In the genomic region with DNA sequence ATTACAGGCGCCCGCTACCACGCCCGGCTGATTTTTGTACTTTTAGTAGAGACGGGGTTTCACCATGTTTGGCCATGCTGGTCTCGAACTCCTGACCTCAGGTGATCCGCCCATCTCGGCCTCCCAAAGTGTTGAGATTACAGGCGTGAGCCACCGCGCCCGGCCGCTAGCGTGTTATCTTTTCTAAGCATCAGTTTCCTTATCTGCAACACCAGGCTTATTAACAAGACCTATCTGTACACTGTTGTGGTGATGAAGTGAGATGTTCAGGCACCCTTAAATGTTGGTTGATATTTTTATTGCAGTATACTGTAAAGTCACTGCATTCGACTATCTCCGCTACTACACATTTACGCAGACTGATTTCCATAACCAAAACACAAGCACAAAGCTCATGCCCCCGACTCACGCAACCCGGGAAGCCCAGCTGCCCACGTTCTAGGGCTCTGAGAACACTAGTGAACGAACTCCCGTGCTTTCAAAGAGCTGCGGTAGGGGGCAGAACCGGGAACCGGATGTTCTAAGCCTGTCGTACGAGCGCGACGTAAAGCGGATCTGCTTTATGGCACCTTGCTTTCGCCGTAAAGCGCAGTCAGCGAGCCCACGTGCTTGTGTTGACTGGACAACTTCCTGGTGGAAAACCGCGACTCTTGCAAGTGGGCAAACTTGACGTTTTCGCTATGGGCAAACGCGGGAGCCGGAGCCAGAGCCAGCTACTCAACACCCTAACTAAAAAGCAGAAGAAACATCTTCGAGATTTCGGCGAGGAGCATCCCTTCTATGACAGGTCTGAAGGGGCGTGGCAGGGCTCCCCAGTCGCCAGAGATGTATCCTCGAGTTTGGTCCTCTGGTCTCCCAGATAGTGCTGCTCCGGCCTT, we compare ENCODE assay signal across 1 cellular context.
TF ChIP-seq lines count a peak whose summit lies in the region.

A gene with protein sequence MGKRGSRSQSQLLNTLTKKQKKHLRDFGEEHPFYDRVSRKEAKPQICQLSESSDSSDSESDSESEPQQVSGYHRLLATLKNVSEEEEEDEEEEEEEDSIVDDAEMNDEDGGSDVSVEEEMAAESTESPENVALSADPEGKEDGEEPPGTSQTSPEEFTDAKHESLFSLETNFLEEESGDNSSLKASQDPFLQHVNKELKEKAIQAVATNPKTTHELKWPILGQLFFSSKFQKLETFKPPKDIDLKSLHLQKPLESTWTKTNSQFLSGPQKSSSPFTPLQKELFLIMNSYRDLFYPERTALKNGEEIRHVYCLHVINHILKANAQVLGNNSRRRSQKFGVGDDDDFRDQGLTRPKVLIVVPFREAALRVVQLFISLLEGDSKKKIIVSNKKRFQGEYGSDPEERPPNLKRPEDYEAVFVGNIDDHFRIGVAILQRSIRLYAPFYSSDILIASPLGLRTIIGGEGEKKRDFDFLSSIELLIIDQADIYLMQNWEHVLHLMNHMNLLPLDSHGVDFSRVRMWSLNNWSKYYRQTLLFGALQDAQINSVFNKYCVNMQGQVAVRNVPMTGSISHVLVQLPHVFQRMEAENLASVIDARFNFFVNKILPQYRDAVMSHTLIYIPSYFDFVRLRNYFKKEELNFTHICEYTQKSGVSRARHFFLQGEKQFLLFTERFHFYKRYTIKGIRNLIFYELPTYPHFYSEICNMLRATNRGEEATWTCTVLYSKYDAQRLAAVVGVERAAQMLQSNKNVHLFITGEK (plus strand): TSS at position 589 of the 878 bp plus-strand sequence. CDS start 92 bp downstream, at position 681.

TF ChIP-seq in GM12878, 131 proteins besides CTCF, POLR2A, EP300 and RAD21 (continued from another document and continues in another):
- TF ChIP-seq CBX3 (IDR thresholded peaks at IDR 0.05; ENCODE audit: borderline replicate concordance, low read depth) (no peak), NFYA (IDR thresholded peaks at IDR 0.05; ENCODE audit: borderline replicate concordance, low read depth, low read length) (no peak), MYC (IDR thresholded peaks at IDR 0.05; ENCODE audit: insufficient read depth, insufficient read length, insufficient replicate concordance, low read length, severe bottlenecking) (peak; percentile 97), MTA2 (IDR thresholded peaks at IDR 0.05; ENCODE audit: low read depth) (peak; percentile 45; the same call in 1 of the 2 replicates), CHD2 (IDR thresholded peaks at IDR 0.05; ENCODE audit: borderline replicate concordance, low read depth, low read length) (no peak), CHD4 (IDR thresholded peaks at IDR 0.05) (no peak), WRNIP1 (IDR thresholded peaks at IDR 0.05; ENCODE audit: borderline replicate concordance, low read depth, low read length) (0 out of 2 replicates have a peak, but pooled peaks have one; percentile 25), ZNF207 (IDR thresholded peaks at IDR 0.05; ENCODE audit: borderline replicate concordance) (peak; percentile 70; the same call in 1 of the 2 replicates), KDM1A (IDR thresholded peaks at IDR 0.05; ENCODE audit: borderline replicate concordance) (no peak), ZNF622 (IDR thresholded peaks at IDR 0.05) (no peak), SIX5 (IDR thresholded peaks at IDR 0.05; ENCODE audit: low read depth, low read length, severe bottlenecking) (peak; percentile 27), ZNF217 (IDR thresholded peaks at IDR 0.05) (no peak), SMARCA5 (IDR thresholded peaks at IDR 0.05) (no peak; the same call in 1 of the 2 replicates), DPF2 (IDR thresholded peaks at IDR 0.05) (peak; percentile 39; the same call in 1 of the 2 replicates), ASH2L (IDR thresholded peaks at IDR 0.05; ENCODE audit: borderline replicate concordance, low read depth) (no peak), HDAC6 (IDR thresholded peaks at IDR 0.05; ENCODE audit: unreplicated experiment) (no peak), BMI1 (IDR thresholded peaks at IDR 0.05; ENCODE audit: borderline replicate concordance) (no peak), RFX5 (IDR thresholded peaks at IDR 0.05; ENCODE audit: low read depth, low read length) (no peak), GATAD2B (conservative IDR thresholded peaks at IDR 0.05; ENCODE audit: low read depth) (peak; percentile 85), NR2F1 (conservative IDR thresholded peaks at IDR 0.05) (no peak; the same call in 1 of the 2 replicates), SMAD5 (IDR thresholded peaks at IDR 0.05; ENCODE audit: low read depth) (no peak; the same call in 1 of the 2 replicates), TCF7 (IDR thresholded peaks at IDR 0.05; ENCODE audit: borderline replicate concordance) (peak; percentile 40; the same call in 1 of the 2 replicates), RELA (IDR thresholded peaks at IDR 0.05; ENCODE audit: borderline replicate concordance, partially characterized antibody) (peak; percentile 37), TCF12 (IDR thresholded peaks at IDR 0.05; ENCODE audit: low read depth, low read length) (no peak), RCOR1 (conservative IDR thresholded peaks at IDR 0.05; ENCODE audit: low read depth, low read length) (no peak), LARP7 (IDR thresholded peaks at IDR 0.05) (0 out of 2 replicates have a peak, but pooled peaks have one; percentile 25), SP1 (IDR thresholded peaks at IDR 0.05; ENCODE audit: low read depth, low read length) (no peak), YBX1 (IDR thresholded peaks at IDR 0.05) (no peak)
- TF ChIP-seq, protein P1, sequence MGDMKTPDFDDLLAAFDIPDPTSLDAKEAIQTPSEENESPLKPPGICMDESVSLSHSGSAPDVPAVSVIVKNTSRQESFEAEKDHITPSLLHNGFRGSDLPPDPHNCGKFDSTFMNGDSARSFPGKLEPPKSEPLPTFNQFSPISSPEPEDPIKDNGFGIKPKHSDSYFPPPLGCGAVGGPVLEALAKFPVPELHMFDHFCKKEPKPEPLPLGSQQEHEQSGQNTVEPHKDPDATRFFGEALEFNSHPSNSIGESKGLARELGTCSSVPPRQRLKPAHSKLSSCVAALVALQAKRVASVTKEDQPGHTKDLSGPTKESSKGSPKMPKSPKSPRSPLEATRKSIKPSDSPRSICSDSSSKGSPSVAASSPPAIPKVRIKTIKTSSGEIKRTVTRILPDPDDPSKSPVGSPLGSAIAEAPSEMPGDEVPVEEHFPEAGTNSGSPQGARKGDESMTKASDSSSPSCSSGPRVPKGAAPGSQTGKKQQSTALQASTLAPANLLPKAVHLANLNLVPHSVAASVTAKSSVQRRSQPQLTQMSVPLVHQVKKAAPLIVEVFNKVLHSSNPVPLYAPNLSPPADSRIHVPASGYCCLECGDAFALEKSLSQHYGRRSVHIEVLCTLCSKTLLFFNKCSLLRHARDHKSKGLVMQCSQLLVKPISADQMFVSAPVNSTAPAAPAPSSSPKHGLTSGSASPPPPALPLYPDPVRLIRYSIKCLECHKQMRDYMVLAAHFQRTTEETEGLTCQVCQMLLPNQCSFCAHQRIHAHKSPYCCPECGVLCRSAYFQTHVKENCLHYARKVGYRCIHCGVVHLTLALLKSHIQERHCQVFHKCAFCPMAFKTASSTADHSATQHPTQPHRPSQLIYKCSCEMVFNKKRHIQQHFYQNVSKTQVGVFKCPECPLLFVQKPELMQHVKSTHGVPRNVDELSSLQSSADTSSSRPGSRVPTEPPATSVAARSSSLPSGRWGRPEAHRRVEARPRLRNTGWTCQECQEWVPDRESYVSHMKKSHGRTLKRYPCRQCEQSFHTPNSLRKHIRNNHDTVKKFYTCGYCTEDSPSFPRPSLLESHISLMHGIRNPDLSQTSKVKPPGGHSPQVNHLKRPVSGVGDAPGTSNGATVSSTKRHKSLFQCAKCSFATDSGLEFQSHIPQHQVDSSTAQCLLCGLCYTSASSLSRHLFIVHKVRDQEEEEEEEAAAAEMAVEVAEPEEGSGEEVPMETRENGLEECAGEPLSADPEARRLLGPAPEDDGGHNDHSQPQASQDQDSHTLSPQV (IDR thresholded peaks at IDR 0.05) = no peak
- TF ChIP-seq, protein P2, sequence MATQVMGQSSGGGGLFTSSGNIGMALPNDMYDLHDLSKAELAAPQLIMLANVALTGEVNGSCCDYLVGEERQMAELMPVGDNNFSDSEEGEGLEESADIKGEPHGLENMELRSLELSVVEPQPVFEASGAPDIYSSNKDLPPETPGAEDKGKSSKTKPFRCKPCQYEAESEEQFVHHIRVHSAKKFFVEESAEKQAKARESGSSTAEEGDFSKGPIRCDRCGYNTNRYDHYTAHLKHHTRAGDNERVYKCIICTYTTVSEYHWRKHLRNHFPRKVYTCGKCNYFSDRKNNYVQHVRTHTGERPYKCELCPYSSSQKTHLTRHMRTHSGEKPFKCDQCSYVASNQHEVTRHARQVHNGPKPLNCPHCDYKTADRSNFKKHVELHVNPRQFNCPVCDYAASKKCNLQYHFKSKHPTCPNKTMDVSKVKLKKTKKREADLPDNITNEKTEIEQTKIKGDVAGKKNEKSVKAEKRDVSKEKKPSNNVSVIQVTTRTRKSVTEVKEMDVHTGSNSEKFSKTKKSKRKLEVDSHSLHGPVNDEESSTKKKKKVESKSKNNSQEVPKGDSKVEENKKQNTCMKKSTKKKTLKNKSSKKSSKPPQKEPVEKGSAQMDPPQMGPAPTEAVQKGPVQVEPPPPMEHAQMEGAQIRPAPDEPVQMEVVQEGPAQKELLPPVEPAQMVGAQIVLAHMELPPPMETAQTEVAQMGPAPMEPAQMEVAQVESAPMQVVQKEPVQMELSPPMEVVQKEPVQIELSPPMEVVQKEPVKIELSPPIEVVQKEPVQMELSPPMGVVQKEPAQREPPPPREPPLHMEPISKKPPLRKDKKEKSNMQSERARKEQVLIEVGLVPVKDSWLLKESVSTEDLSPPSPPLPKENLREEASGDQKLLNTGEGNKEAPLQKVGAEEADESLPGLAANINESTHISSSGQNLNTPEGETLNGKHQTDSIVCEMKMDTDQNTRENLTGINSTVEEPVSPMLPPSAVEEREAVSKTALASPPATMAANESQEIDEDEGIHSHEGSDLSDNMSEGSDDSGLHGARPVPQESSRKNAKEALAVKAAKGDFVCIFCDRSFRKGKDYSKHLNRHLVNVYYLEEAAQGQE (IDR thresholded peaks at IDR 0.05; ENCODE audit: low read depth, low read length) = no peak
- TF ChIP-seq, protein P3, sequence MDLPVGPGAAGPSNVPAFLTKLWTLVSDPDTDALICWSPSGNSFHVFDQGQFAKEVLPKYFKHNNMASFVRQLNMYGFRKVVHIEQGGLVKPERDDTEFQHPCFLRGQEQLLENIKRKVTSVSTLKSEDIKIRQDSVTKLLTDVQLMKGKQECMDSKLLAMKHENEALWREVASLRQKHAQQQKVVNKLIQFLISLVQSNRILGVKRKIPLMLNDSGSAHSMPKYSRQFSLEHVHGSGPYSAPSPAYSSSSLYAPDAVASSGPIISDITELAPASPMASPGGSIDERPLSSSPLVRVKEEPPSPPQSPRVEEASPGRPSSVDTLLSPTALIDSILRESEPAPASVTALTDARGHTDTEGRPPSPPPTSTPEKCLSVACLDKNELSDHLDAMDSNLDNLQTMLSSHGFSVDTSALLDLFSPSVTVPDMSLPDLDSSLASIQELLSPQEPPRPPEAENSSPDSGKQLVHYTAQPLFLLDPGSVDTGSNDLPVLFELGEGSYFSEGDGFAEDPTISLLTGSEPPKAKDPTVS (IDR thresholded peaks at IDR 0.05; ENCODE audit: low read depth, low read length) = no peak
- TF ChIP-seq, protein P4, sequence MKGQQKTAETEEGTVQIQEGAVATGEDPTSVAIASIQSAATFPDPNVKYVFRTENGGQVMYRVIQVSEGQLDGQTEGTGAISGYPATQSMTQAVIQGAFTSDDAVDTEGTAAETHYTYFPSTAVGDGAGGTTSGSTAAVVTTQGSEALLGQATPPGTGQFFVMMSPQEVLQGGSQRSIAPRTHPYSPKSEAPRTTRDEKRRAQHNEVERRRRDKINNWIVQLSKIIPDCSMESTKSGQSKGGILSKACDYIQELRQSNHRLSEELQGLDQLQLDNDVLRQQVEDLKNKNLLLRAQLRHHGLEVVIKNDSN (IDR thresholded peaks at IDR 0.05; ENCODE audit: borderline replicate concordance, extremely low read length, insufficient read depth, low read depth, low read length) = peak; percentile 80
- TF ChIP-seq, protein P5, sequence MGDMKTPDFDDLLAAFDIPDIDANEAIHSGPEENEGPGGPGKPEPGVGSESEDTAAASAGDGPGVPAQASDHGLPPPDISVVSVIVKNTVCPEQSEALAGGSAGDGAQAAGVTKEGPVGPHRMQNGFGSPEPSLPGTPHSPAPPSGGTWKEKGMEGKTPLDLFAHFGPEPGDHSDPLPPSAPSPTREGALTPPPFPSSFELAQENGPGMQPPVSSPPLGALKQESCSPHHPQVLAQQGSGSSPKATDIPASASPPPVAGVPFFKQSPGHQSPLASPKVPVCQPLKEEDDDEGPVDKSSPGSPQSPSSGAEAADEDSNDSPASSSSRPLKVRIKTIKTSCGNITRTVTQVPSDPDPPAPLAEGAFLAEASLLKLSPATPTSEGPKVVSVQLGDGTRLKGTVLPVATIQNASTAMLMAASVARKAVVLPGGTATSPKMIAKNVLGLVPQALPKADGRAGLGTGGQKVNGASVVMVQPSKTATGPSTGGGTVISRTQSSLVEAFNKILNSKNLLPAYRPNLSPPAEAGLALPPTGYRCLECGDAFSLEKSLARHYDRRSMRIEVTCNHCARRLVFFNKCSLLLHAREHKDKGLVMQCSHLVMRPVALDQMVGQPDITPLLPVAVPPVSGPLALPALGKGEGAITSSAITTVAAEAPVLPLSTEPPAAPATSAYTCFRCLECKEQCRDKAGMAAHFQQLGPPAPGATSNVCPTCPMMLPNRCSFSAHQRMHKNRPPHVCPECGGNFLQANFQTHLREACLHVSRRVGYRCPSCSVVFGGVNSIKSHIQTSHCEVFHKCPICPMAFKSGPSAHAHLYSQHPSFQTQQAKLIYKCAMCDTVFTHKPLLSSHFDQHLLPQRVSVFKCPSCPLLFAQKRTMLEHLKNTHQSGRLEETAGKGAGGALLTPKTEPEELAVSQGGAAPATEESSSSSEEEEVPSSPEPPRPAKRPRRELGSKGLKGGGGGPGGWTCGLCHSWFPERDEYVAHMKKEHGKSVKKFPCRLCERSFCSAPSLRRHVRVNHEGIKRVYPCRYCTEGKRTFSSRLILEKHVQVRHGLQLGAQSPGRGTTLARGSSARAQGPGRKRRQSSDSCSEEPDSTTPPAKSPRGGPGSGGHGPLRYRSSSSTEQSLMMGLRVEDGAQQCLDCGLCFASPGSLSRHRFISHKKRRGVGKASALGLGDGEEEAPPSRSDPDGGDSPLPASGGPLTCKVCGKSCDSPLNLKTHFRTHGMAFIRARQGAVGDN (IDR thresholded peaks at IDR 0.05) = peak; percentile 74
- TF ChIP-seq, protein P6, sequence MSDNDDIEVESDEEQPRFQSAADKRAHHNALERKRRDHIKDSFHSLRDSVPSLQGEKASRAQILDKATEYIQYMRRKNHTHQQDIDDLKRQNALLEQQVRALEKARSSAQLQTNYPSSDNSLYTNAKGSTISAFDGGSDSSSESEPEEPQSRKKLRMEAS (IDR thresholded peaks at IDR 0.05; ENCODE audit: low read depth, low read length) = peak; percentile 100
- TF ChIP-seq, protein P7, sequence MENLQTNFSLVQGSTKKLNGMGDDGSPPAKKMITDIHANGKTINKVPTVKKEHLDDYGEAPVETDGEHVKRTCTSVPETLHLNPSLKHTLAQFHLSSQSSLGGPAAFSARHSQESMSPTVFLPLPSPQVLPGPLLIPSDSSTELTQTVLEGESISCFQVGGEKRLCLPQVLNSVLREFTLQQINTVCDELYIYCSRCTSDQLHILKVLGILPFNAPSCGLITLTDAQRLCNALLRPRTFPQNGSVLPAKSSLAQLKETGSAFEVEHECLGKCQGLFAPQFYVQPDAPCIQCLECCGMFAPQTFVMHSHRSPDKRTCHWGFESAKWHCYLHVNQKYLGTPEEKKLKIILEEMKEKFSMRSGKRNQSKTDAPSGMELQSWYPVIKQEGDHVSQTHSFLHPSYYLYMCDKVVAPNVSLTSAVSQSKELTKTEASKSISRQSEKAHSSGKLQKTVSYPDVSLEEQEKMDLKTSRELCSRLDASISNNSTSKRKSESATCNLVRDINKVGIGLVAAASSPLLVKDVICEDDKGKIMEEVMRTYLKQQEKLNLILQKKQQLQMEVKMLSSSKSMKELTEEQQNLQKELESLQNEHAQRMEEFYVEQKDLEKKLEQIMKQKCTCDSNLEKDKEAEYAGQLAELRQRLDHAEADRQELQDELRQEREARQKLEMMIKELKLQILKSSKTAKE (IDR thresholded peaks at IDR 0.05; ENCODE audit: low read depth, poor library complexity, severe bottlenecking) = no peak
